8 cellular contexts compared by ENCODE assay signal in the genomic region with DNA sequence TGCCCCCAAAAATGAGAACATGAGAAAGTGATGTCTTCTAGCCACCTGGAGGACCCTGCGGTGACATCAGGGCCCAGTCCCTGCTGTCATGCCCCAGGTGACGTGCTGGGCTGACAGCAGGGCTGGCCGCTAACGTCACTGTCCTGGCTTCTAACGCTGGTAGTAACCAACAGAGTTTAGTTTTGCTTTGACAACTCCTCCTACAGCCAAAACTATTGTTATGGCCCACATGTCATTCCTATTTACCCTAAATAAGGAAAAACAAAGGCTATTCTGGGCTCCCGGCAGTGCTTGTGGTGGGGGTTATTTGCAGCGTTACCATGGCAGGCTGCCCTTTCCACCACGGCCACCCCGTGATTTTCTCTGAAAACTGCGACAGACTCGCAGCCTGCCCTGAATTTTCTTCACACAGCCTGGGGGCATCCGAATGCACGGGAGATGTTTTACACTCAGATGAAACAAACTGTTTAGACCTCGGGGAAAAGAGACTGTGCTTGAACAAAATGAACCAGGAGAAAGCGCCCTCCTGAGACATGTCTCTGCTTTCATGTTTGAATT.
DNase-seq lines count a peak whose midpoint lies in the region; ATAC-seq, FAIRE-seq and TF ChIP-seq lines count a peak whose summit lies in the region.

No MANE protein-coding gene starts in this region.

- H3K4me3 Mint-ChIP-seq in activated CD4-positive, alpha-beta T cell treated with anti-CD3 and anti-CD28 coated beads, Interleukin-2, amount 10 ng/mL, durations not matched to agents 24 days and 14 days = peak overlapping the region; percentile 94
- H3K4me3 Mint-ChIP-seq in astrocyte (ENCODE audit: unreplicated experiment) = peak overlapping the region; percentile 36

- H3K4me1 ChIP-seq in astrocyte (ENCODE audit: insufficient read depth, low read length) (peaks cover 15% of the 10 kb centered on the region), iPS-18a (ENCODE audit: control insufficient read depth, low read depth, low read length) (peaks cover 7% of the 10 kb centered on the region), spleen (peaks cover 30 to 83% (median 74%) of the 10 kb centered on the region in 6 donors)

- intact Hi-C loops in activated CD4-positive, alpha-beta T cell treated with anti-CD3 and anti-CD28 coated beads, Interleukin-2, amount 10 ng/mL, durations not matched to agents 24 days and 14 days (cut with micrococcal nuclease) = loop anchor here (5.0 kb wide), 2 partner anchors 116 to 174 kb away; a partner anchor contains a TSS
- intact Hi-C loops in spleen (cut with DNase I; ENCODE audit: low total_unique reads) = no loop called here

- no peaks in the 10 kb centered on the region for H3K9me3 ChIP-seq in astrocyte (ENCODE audit: insufficient read depth, low read depth, low read length)
- no peaks in the 10 kb centered on the region for H3K9me3 ChIP-seq in iPS-18a (ENCODE audit: control insufficient read depth, low read depth, low read length)
- peaks cover 0 to 3% (median 0%) of the 10 kb centered on the region in 8 donors for H3K9me3 ChIP-seq in spleen

- peaks cover 7% of the 10 kb centered on the region for H4K20me1 ChIP-seq in astrocyte (ENCODE audit: insufficient read depth, low read length)

- peak overlapping the region; percentile 67 for H2AFZ ChIP-seq in astrocyte (ENCODE audit: low read depth, low read length)

- no peaks in the 10 kb centered on the region for H3K79me2 ChIP-seq in astrocyte (ENCODE audit: insufficient read depth, low read length)

- no peaks in the 10 kb centered on the region for H3K27me3 Mint-ChIP-seq in activated CD4-positive, alpha-beta T cell treated with anti-CD3 and anti-CD28 coated beads, Interleukin-2, amount 10 ng/mL, durations not matched to agents 24 days and 14 days
- H3K27me3 Mint-ChIP-seq in astrocyte (ENCODE audit: low read depth, unreplicated experiment) = peaks cover 15% of the 10 kb centered on the region

- H3K4me2 ChIP-seq in astrocyte (ENCODE audit: low read length) = peak overlapping the region; percentile 85

- peak overlapping the region; percentile 97 for H3K27ac Mint-ChIP-seq in activated CD4-positive, alpha-beta T cell treated with anti-CD3 and anti-CD28 coated beads, Interleukin-2, amount 10 ng/mL, durations not matched to agents 24 days and 14 days
- H3K27ac Mint-ChIP-seq in astrocyte (ENCODE audit: unreplicated experiment) = peak overlapping the region; percentile 30

- H3K36me3 Mint-ChIP-seq in activated CD4-positive, alpha-beta T cell treated with anti-CD3 and anti-CD28 coated beads, Interleukin-2, amount 10 ng/mL, durations not matched to agents 24 days and 14 days (ENCODE audit: low read depth) = peaks cover 6% of the 10 kb centered on the region
- peaks cover 10% of the 10 kb centered on the region for H3K36me3 Mint-ChIP-seq in astrocyte (ENCODE audit: low read depth, unreplicated experiment)

- no peak for FAIRE-seq in astrocyte (lab: Jason Lieb, UNC)

- H3K36me3 ChIP-seq in astrocyte (ENCODE audit: insufficient read depth, low read length) (no peaks in the 10 kb centered on the region), iPS-18a (ENCODE audit: control insufficient read depth, low read depth, low read length) (no peaks in the 10 kb centered on the region), spleen (no peaks in the 10 kb centered on the region)

- no peak overlapping the region for H3K27ac ChIP-seq in astrocyte (ENCODE audit: low read depth, low read length)
- H3K27ac ChIP-seq in iPS-18a (ENCODE audit: low read length) = no peak overlapping the region
- peak overlapping the region in 3 of 8 donors; percentile 30 to 63 (median 54) for H3K27ac ChIP-seq in spleen

- peak; percentile 36 for ATAC-seq in HG03521 (IDR thresholded peaks at IDR 0.05; ENCODE audit: unreplicated experiment)

- whole genome bisulfite sequencing in spleen, 5 donors = 15 to 24% (median 22%) methylated on average over 15 of the region's 15 CpGs

- H3K4me3 ChIP-seq in astrocyte (ENCODE audit: insufficient read depth, low read depth, low read length) (peak overlapping the region; percentile 34), iPS-18a (ENCODE audit: low read length) (peak overlapping the region; percentile 38), spleen (peak overlapping the region in 6 of 8 donors; percentile 15 to 61 (median 28))

- peaks cover 68% of the 10 kb centered on the region for H3K4me1 Mint-ChIP-seq in activated CD4-positive, alpha-beta T cell treated with anti-CD3 and anti-CD28 coated beads, Interleukin-2, amount 10 ng/mL, durations not matched to agents 24 days and 14 days
- H3K4me1 Mint-ChIP-seq in astrocyte (ENCODE audit: low read depth, unreplicated experiment) = peaks cover 43% of the 10 kb centered on the region

- H3K9ac ChIP-seq in astrocyte (ENCODE audit: low read length) (peak overlapping the region; percentile 72), iPS-18a (ENCODE audit: low read length) (peak overlapping the region; percentile 48)

- TF ChIP-seq POLR2A in spleen (IDR thresholded peaks at IDR 0.05) = no peak

- peaks cover 18% of the 10 kb centered on the region for H3K27me3 ChIP-seq in astrocyte (ENCODE audit: insufficient read depth, low read length)
- peaks cover 41% of the 10 kb centered on the region for H3K27me3 ChIP-seq in iPS-18a (ENCODE audit: control insufficient read depth, insufficient read depth, low read length)
- peaks cover 0 to 11% (median 0%) of the 10 kb centered on the region in 7 donors for H3K27me3 ChIP-seq in spleen (replicated peaks in 1 of 7)

- TF ChIP-seq CTCF in astrocyte (IDR thresholded peaks at IDR 0.05; ENCODE audit: insufficient read depth, low read depth, low read length) (no peak), spleen (IDR thresholded peaks at IDR 0.05 in 8 of 11, conservative IDR thresholded peaks at IDR 0.05 in 3 of 11) (no peak)

- DNase-seq in activated CD4-positive, alpha-beta T cell treated with anti-CD3 and anti-CD28 coated beads, Interleukin-2, amount 10 ng/mL, durations not matched to agents 24 days and 14 days = no peak
- DNase-seq in activated CD4-positive, alpha-beta T cell treated with anti-CD3 and anti-CD28 coated beads for 1 hour = no peak
- DNase-seq in astrocyte (ENCODE audit: low read depth) (peak; percentile 35), spleen (peak; percentile 74), SIG-M5 treated with dmso at 0.1 percent for 504 hours (lab: John Stamatoyannopoulos, UW; ENCODE audit: unreplicated experiment) (no peak), NCI-H1930 (lab: John Stamatoyannopoulos, UW) (no peak)

- H3K9me3 Mint-ChIP-seq in activated CD4-positive, alpha-beta T cell treated with anti-CD3 and anti-CD28 coated beads, Interleukin-2, amount 10 ng/mL, durations not matched to agents 24 days and 14 days = no peaks in the 10 kb centered on the region
- peaks cover 4% of the 10 kb centered on the region for H3K9me3 Mint-ChIP-seq in astrocyte (ENCODE audit: unreplicated experiment)

Comparison
In these comparisons a context has a peak if more than half of its experiments do, and no peak if none do; other contexts are left out.
1. DNase-seq: peak in astrocyte (single experiment) and spleen (single experiment); none in activated CD4-positive, alpha-beta T cell treated with anti-CD3 and anti-CD28 coated beads, Interleukin-2, amount 10 ng/mL, durations not matched to agents 24 days and 14 days (single experiment), activated CD4-positive, alpha-beta T cell treated with anti-CD3 and anti-CD28 coated beads for 1 hour (single experiment), SIG-M5 treated with dmso at 0.1 percent for 504 hours (single experiment) and NCI-H1930 (0 of 2).
2. Peak in every context shown above with its lines, with median percentiles within 50 percentile points of each other: H3K4me3 ChIP-seq.